Comparison of ENCODE assay signal across 15 cellular contexts in genomic region chr18:31646332-31646822, GRCh38. TPM values are rescaled to one million over a fixed set of nuclear protein-coding genes. Genes with fewer than 3 reads are reported as not detected.
DNase-seq lines count a peak whose midpoint lies in the region; ATAC-seq, FAIRE-seq and TF ChIP-seq lines count a peak whose summit lies in the region.
"Had no signal": no experiment of that assay in that cellular context is flagged by ENCODE, and none has a peak within 500 bp of the region (broad histone marks: within the 10 kb centered on the region; RNA-seq: fewer than 3 reads in every experiment).

No MANE protein-coding gene starts in this region.

- no peaks in the 10 kb centered on the region for H3K79me2 ChIP-seq in astrocyte (ENCODE audit: insufficient read depth, low read length)

- H3K27ac ChIP-seq in astrocyte (ENCODE audit: low read depth, low read length) (no peak overlapping the region), transverse colon (no peak overlapping the region)
- H3K27ac ChIP-seq: pancreas had no signal

- DNase-seq in activated naive CD4-positive, alpha-beta T cell treated with anti-CD3 and anti-CD28 coated beads, Interleukin-2, amount 50 U/mL, for 72 hours (ENCODE audit: low spot score in 2 of 2), result no peak
- DNase-seq in activated naive CD4-positive, alpha-beta T cell treated with anti-CD3 and anti-CD28 coated beads, Interleukin-2, amount 10 ng/mL, durations not matched to agents 7 days and 5 days, result no peak
- DNase-seq in astrocyte (ENCODE audit: low read depth), result no peak
- DNase-seq in type B pancreatic cell (ENCODE audit: extremely low spot score, unreplicated experiment), result no peak
- DNase-seq in activated CD8-positive, alpha-beta memory T cell treated with anti-CD3 and anti-CD28 coated beads, Interleukin-2, amount 10 ng/mL, durations not matched to agents 7 days and 5 days, result no peak
- DNase-seq in transverse colon, result no peak
- DNase-seq in left lobe of liver (ENCODE audit: low spot score), result no peak
- DNase-seq: activated CD4-positive, alpha-beta T cell treated with anti-CD3 and anti-CD28 coated beads for 48 hours; central memory CD4-positive, alpha-beta T cell; erythroblast; mammary epithelial cell; NCI-H2081 treated with DMSO at 0.1 percent for 48 hours; pancreas had no signal

- H3K4me1 Mint-ChIP-seq in activated naive CD4-positive, alpha-beta T cell treated with anti-CD3 and anti-CD28 coated beads, Interleukin-2, amount 10 ng/mL, durations not matched to agents 7 days and 5 days, result peaks cover 13% of the 10 kb centered on the region
- H3K4me1 Mint-ChIP-seq in astrocyte (ENCODE audit: low read depth, unreplicated experiment) (peaks cover 19% of the 10 kb centered on the region), type B pancreatic cell (ENCODE audit: unreplicated experiment) (peaks cover 28% of the 10 kb centered on the region)
- H3K4me1 Mint-ChIP-seq in activated CD8-positive, alpha-beta memory T cell treated with anti-CD3 and anti-CD28 coated beads, Interleukin-2, amount 10 ng/mL, durations not matched to agents 7 days and 5 days, result peaks cover 15% of the 10 kb centered on the region

- in situ Hi-C loops in transverse colon (cut with MboI; ENCODE audit: low pct_ligation_motif_present in 1 of 4, low pct_unique_long_range_greater_than_20kb in 1 of 4, low sequenced_read_pairs in 3 of 4), result no loop called here

- H3K4me1 ChIP-seq in astrocyte (ENCODE audit: insufficient read depth, low read length) (peaks cover 6% of the 10 kb centered on the region), transverse colon (no peaks in the 10 kb centered on the region)
- H3K4me1 ChIP-seq: pancreas had no signal

- H3K27ac Mint-ChIP-seq in activated naive CD4-positive, alpha-beta T cell treated with anti-CD3 and anti-CD28 coated beads, Interleukin-2, amount 50 U/mL, for 72 hours, result no peak overlapping the region
- no peak overlapping the region for H3K27ac Mint-ChIP-seq in activated naive CD4-positive, alpha-beta T cell treated with anti-CD3 and anti-CD28 coated beads, Interleukin-2, amount 10 ng/mL, durations not matched to agents 7 days and 5 days
- H3K27ac Mint-ChIP-seq in astrocyte (ENCODE audit: unreplicated experiment) (peak overlapping the region; percentile 13), type B pancreatic cell (peak overlapping the region; percentile 77)
- H3K27ac Mint-ChIP-seq in activated CD8-positive, alpha-beta memory T cell treated with anti-CD3 and anti-CD28 coated beads, Interleukin-2, amount 10 ng/mL, durations not matched to agents 7 days and 5 days, result no peak overlapping the region

- H2AFZ ChIP-seq in astrocyte (ENCODE audit: low read depth, low read length), result no peak overlapping the region

- H3K9me3 ChIP-seq in astrocyte (ENCODE audit: insufficient read depth, low read depth, low read length) (no peaks in the 10 kb centered on the region), transverse colon (no peaks in the 10 kb centered on the region)
- H3K9me3 ChIP-seq: pancreas had no signal

- H3K9me3 Mint-ChIP-seq in activated naive CD4-positive, alpha-beta T cell treated with anti-CD3 and anti-CD28 coated beads, Interleukin-2, amount 50 U/mL, for 72 hours, result no peaks in the 10 kb centered on the region
- H3K9me3 Mint-ChIP-seq in activated naive CD4-positive, alpha-beta T cell treated with anti-CD3 and anti-CD28 coated beads, Interleukin-2, amount 10 ng/mL, durations not matched to agents 7 days and 5 days, result no peaks in the 10 kb centered on the region
- no peaks in the 10 kb centered on the region for H3K9me3 Mint-ChIP-seq in astrocyte (ENCODE audit: unreplicated experiment)
- no peaks in the 10 kb centered on the region for H3K9me3 Mint-ChIP-seq in type B pancreatic cell
- no peaks in the 10 kb centered on the region for H3K9me3 Mint-ChIP-seq in activated CD8-positive, alpha-beta memory T cell treated with anti-CD3 and anti-CD28 coated beads, Interleukin-2, amount 10 ng/mL, durations not matched to agents 7 days and 5 days (ENCODE audit: low read depth)

- TF ChIP-seq EP300 in transverse colon (IDR thresholded peaks at IDR 0.05; ENCODE audit: low read depth), result no peak

- no peak for FAIRE-seq in astrocyte (lab: Jason Lieb, UNC)
- FAIRE-seq: pancreas, urothelium cell line had no signal

- no peak overlapping the region for H3K9ac ChIP-seq in astrocyte (ENCODE audit: low read length)

- no peak overlapping the region for H3K4me2 ChIP-seq in astrocyte (ENCODE audit: low read length)

- CTCF ChIA-PET in activated naive CD4-positive, alpha-beta T cell treated with anti-CD3 and anti-CD28 coated beads, Interleukin-2, amount 10 ng/mL, durations not matched to agents 7 days and 5 days (lab: Charles Lee), result interaction anchor here (1.0 to 1.8 kb wide), 3 partner anchors 12 to 38 kb away, joined by 3 to 4 read pairs (median 3); partner anchors contain the start of gene B4GALT6
- CTCF ChIA-PET in activated CD8-positive, alpha-beta memory T cell treated with anti-CD3 and anti-CD28 coated beads, Interleukin-2, amount 10 ng/mL, durations not matched to agents 7 days and 5 days (lab: Charles Lee), result interaction anchor here (1.0 to 1.1 kb wide), 2 partner anchors 12 to 33 kb away, joined by 3 read pairs; no protein-coding TSS in a partner anchor

- WGBS in transverse colon (ENCODE audit: low coverage in 1 of 2), 2 donors, result 71 to 73% methylated on average over 4 to 5 of the region's 5 CpGs

- TF ChIP-seq POLR2A in transverse colon (IDR thresholded peaks at IDR 0.05), result no peak

- H3K27me3 Mint-ChIP-seq in activated naive CD4-positive, alpha-beta T cell treated with anti-CD3 and anti-CD28 coated beads, Interleukin-2, amount 10 ng/mL, durations not matched to agents 7 days and 5 days, result peaks cover 20% of the 10 kb centered on the region
- H3K27me3 Mint-ChIP-seq in astrocyte (ENCODE audit: low read depth, unreplicated experiment) (no peaks in the 10 kb centered on the region), type B pancreatic cell (no peaks in the 10 kb centered on the region)
- H3K27me3 Mint-ChIP-seq in activated CD8-positive, alpha-beta memory T cell treated with anti-CD3 and anti-CD28 coated beads, Interleukin-2, amount 10 ng/mL, durations not matched to agents 7 days and 5 days, result peaks cover 42% of the 10 kb centered on the region

- no peak for TF ChIP-seq CTCF in astrocyte (IDR thresholded peaks at IDR 0.05; ENCODE audit: insufficient read depth, low read depth, low read length)
- no peak for TF ChIP-seq CTCF in type B pancreatic cell (conservative IDR thresholded peaks at IDR 0.05)
- no peak for TF ChIP-seq CTCF in transverse colon (IDR thresholded peaks at IDR 0.05)

- H3K4me3 Mint-ChIP-seq in activated naive CD4-positive, alpha-beta T cell treated with anti-CD3 and anti-CD28 coated beads, Interleukin-2, amount 10 ng/mL, durations not matched to agents 7 days and 5 days, result no peak overlapping the region
- H3K4me3 Mint-ChIP-seq in astrocyte (ENCODE audit: unreplicated experiment), result no peak overlapping the region
- peak overlapping the region; percentile 29 for H3K4me3 Mint-ChIP-seq in type B pancreatic cell
- no peak overlapping the region for H3K4me3 Mint-ChIP-seq in activated CD8-positive, alpha-beta memory T cell treated with anti-CD3 and anti-CD28 coated beads, Interleukin-2, amount 10 ng/mL, durations not matched to agents 7 days and 5 days

- H4K20me1 ChIP-seq in astrocyte (ENCODE audit: insufficient read depth, low read length), result no peaks in the 10 kb centered on the region

- H3K4me3 ChIP-seq in astrocyte (ENCODE audit: insufficient read depth, low read depth, low read length), result no peak overlapping the region
- no peak overlapping the region for H3K4me3 ChIP-seq in transverse colon
- H3K4me3 ChIP-seq: pancreas had no signal

- intact Hi-C loops in transverse colon (cut with DNase I; ENCODE audit: low total_unique reads), result no loop called here

- no peaks in the 10 kb centered on the region for H3K36me3 Mint-ChIP-seq in activated naive CD4-positive, alpha-beta T cell treated with anti-CD3 and anti-CD28 coated beads, Interleukin-2, amount 50 U/mL, for 72 hours
- no peaks in the 10 kb centered on the region for H3K36me3 Mint-ChIP-seq in activated naive CD4-positive, alpha-beta T cell treated with anti-CD3 and anti-CD28 coated beads, Interleukin-2, amount 10 ng/mL, durations not matched to agents 7 days and 5 days
- H3K36me3 Mint-ChIP-seq in astrocyte (ENCODE audit: low read depth, unreplicated experiment), result no peaks in the 10 kb centered on the region
- H3K36me3 Mint-ChIP-seq in type B pancreatic cell, result peaks cover 12% of the 10 kb centered on the region
- no peaks in the 10 kb centered on the region for H3K36me3 Mint-ChIP-seq in activated CD8-positive, alpha-beta memory T cell treated with anti-CD3 and anti-CD28 coated beads, Interleukin-2, amount 10 ng/mL, durations not matched to agents 7 days and 5 days

- no peaks in the 10 kb centered on the region for H3K27me3 ChIP-seq in astrocyte (ENCODE audit: insufficient read depth, low read length)
- H3K27me3 ChIP-seq in transverse colon, result no peaks in the 10 kb centered on the region
- H3K27me3 ChIP-seq: pancreas had no signal

- ATAC-seq in activated naive CD4-positive, alpha-beta T cell treated with anti-CD3 and anti-CD28 coated beads, Interleukin-2, amount 50 U/mL, for 72 hours, result peak; percentile 26 to 69
- ATAC-seq in HG03432 (IDR thresholded peaks at IDR 0.05; ENCODE audit: unreplicated experiment) (peak; percentile 17), left lobe of liver (no peak)
- no peak for ATAC-seq in activated CD8-positive, alpha-beta memory T cell treated with anti-CD3 and anti-CD28 coated beads, Interleukin-2, amount 10 ng/mL, durations not matched to agents 7 days and 5 days
- ATAC-seq: pancreas had no signal

- H3K36me3 ChIP-seq in astrocyte (ENCODE audit: insufficient read depth, low read length), result no peaks in the 10 kb centered on the region
- H3K36me3 ChIP-seq in transverse colon, result no peaks in the 10 kb centered on the region
- H3K36me3 ChIP-seq: pancreas had no signal

RNA-seq across cellular contexts. Expression of gene B4GALT6, which starts 38.0 kb away (rescaled TPM):
- total RNA-seq in activated naive CD4-positive, alpha-beta T cell treated with anti-CD3 and anti-CD28 coated beads, Interleukin-2, amount 50 U/mL, for 72 hours, result 1 to 10 TPM in 1 of 2 donors, under 1 TPM in 1; 0.64 to 7.7 TPM
- total RNA-seq in astrocyte (17.0 and 17.7 TPM in 2 replicates), type B pancreatic cell (ENCODE audit: low replicate concordance) (35.9 and 47.5 TPM in 2 replicates), transverse colon (1 to 10 TPM in 2 of 4 donors, under 1 TPM in 2; 0.40 to 3.0 (median 1.6) TPM), left lobe of liver (2.7 TPM)
- 1 to 10 TPM in 1 of 2 experiments, under 1 TPM in 1; 0.41 to 1.8 TPM for total RNA-seq in activated CD8-positive, alpha-beta memory T cell treated with anti-CD3 and anti-CD28 coated beads, Interleukin-2, amount 10 ng/mL, durations not matched to agents 7 days and 5 days

RNA-seq across cellular contexts. Expression of gene TTR, which starts 54.7 kb away (rescaled TPM):
- not detected for total RNA-seq in activated naive CD4-positive, alpha-beta T cell treated with anti-CD3 and anti-CD28 coated beads, Interleukin-2, amount 50 U/mL, for 72 hours
- total RNA-seq in astrocyte (not detected in 2 replicates), type B pancreatic cell (ENCODE audit: low replicate concordance) (2,711 and 3,458 TPM in 2 replicates), transverse colon (under 1 TPM in 1 of 4 donors, not detected in 3; 0.41 TPM), left lobe of liver (4,291 TPM)
- not detected for total RNA-seq in activated CD8-positive, alpha-beta memory T cell treated with anti-CD3 and anti-CD28 coated beads, Interleukin-2, amount 10 ng/mL, durations not matched to agents 7 days and 5 days
- total RNA-seq: mammary epithelial cell had no signal

Comparison
In these comparisons a context has a peak if more than half of its experiments do, and no peak if none do; other contexts are left out.
1. ATAC-seq: peak in activated naive CD4-positive, alpha-beta T cell treated with anti-CD3 and anti-CD28 coated beads, Interleukin-2, amount 50 U/mL, for 72 hours (2 of 2) and HG03432 (single experiment); none in activated CD8-positive, alpha-beta memory T cell treated with anti-CD3 and anti-CD28 coated beads, Interleukin-2, amount 10 ng/mL, durations not matched to agents 7 days and 5 days (single experiment) and left lobe of liver (single experiment).
2. H3K27ac Mint-ChIP-seq: peak in astrocyte (single experiment) and type B pancreatic cell (single experiment); none in activated naive CD4-positive, alpha-beta T cell treated with anti-CD3 and anti-CD28 coated beads, Interleukin-2, amount 50 U/mL, for 72 hours (0 of 2), activated naive CD4-positive, alpha-beta T cell treated with anti-CD3 and anti-CD28 coated beads, Interleukin-2, amount 10 ng/mL, durations not matched to agents 7 days and 5 days (single experiment) and activated CD8-positive, alpha-beta memory T cell treated with anti-CD3 and anti-CD28 coated beads, Interleukin-2, amount 10 ng/mL, durations not matched to agents 7 days and 5 days (single experiment).
3. RNA of gene TTR, which starts 54.7 kb away (total RNA-seq): 4,291 TPM in left lobe of liver (single experiment) and 2,711 to 3,458 TPM in type B pancreatic cell; not detected in astrocyte, not detected in activated naive CD4-positive, alpha-beta T cell treated with anti-CD3 and anti-CD28 coated beads, Interleukin-2, amount 50 U/mL, for 72 hours, not detected in activated CD8-positive, alpha-beta memory T cell treated with anti-CD3 and anti-CD28 coated beads, Interleukin-2, amount 10 ng/mL, durations not matched to agents 7 days and 5 days and 0.41 TPM in transverse colon; every median in the first group is over 1,000 times any median in the second.